2 cellular contexts compared by ENCODE assay signal in genomic region chr7:99545308-99545707, GRCh38. TPM values are rescaled to one million over a fixed set of nuclear protein-coding genes. Genes with fewer than 3 reads are reported as not detected.
"Had no signal": no experiment of that assay in that cellular context is flagged by ENCODE, and none has a peak within 500 bp of the region (broad histone marks: within the 10 kb centered on the region; RNA-seq: fewer than 3 reads in every experiment).

No MANE protein-coding gene starts in this region.

RNA-seq across cellular contexts. Expression of gene TMEM225B, which starts 52.8 kb away (rescaled TPM):
- total RNA-seq: pulmonary artery endothelial cell, right atrium auricular region had no signal
